24 cellular contexts compared by ENCODE assay signal in genomic region chr12:13288937-13289643, GRCh38.
DNase-seq lines count a peak whose midpoint lies in the region; ATAC-seq and TF ChIP-seq lines count a peak whose summit lies in the region.
"Had no signal": no experiment of that assay in that cellular context is flagged by ENCODE, and none has a peak within 500 bp of the region (broad histone marks: within the 10 kb centered on the region; RNA-seq: fewer than 3 reads in every experiment).

No MANE protein-coding gene starts in this region.

- no peak overlapping the region for H3K4me2 ChIP-seq in GM23248 (ENCODE audit: unreplicated experiment)

- no peak for ATAC-seq in GM18907 (IDR thresholded peaks at IDR 0.05; ENCODE audit: unreplicated experiment)
- ATAC-seq in HG03097 (IDR thresholded peaks at IDR 0.05; ENCODE audit: low FRiP score, unreplicated experiment), result no peak
- ATAC-seq: effector memory CD8-positive, alpha-beta T cell had no signal

- no peaks in the 10 kb centered on the region for H3K4me1 ChIP-seq in GM23248 (ENCODE audit: insufficient read depth)
- H3K4me1 ChIP-seq in esophagus squamous epithelium, result peaks cover 0 to 6% (median 0%) of the 10 kb centered on the region in 3 donors
- H3K4me1 ChIP-seq: foreskin keratinocyte, psoas muscle, vagina had no signal

- H3K9me2 ChIP-seq in GM23248 (ENCODE audit: insufficient read depth), result no peaks in the 10 kb centered on the region

- no peaks in the 10 kb centered on the region for H3K9me3 ChIP-seq in GM23248 (ENCODE audit: low read depth)
- no peaks in the 10 kb centered on the region for H3K9me3 ChIP-seq in esophagus squamous epithelium
- H3K9me3 ChIP-seq: neutrophil, psoas muscle, vagina had no signal

- no peak for TF ChIP-seq POLR2A in esophagus squamous epithelium (IDR thresholded peaks at IDR 0.05)

- no peak overlapping the region for H3K9ac ChIP-seq in GM23248

- no peaks in the 10 kb centered on the region for H3K36me3 ChIP-seq in GM23248 (ENCODE audit: low read depth)
- H3K36me3 ChIP-seq in esophagus squamous epithelium, result no peaks in the 10 kb centered on the region
- H3K36me3 ChIP-seq: neutrophil, vagina had no signal

- H2AFZ ChIP-seq in GM23248, result no peak overlapping the region

- no peaks in the 10 kb centered on the region for H3F3A ChIP-seq in GM23248 (ENCODE audit: insufficient read depth)

- H3K4me3 ChIP-seq in GM23248 (no peak overlapping the region), retinal pigment epithelial cell (ENCODE audit: low read length) (no peak overlapping the region), esophagus squamous epithelium (no peak overlapping the region)
- H3K4me3 ChIP-seq: psoas muscle, SK-N-MC, skin epidermis, vagina had no signal

- no peak for TF ChIP-seq CTCF in retinal pigment epithelial cell (conservative IDR thresholded peaks at IDR 0.05; ENCODE audit: low read depth, low read length)
- no peak for TF ChIP-seq CTCF in esophagus squamous epithelium (IDR thresholded peaks at IDR 0.05)

- in situ Hi-C loops in GM23248 (cut with MboI), result loop anchor here (25.0 kb wide), 1 partner anchor 373 kb away; no protein-coding TSS in a partner anchor

- H3K79me2 ChIP-seq in GM23248 (ENCODE audit: insufficient read depth), result no peaks in the 10 kb centered on the region

- DNase-seq in NCI-H2107 treated with DMSO at 0.1 percent for 48 hours (lab: John Stamatoyannopoulos, UW; ENCODE audit: unreplicated experiment), result peak; percentile 15
- DNase-seq in NCI-H2107 (lab: John Stamatoyannopoulos, UW), result no peak
- peak; percentile 17 for DNase-seq in GM23248
- DNase-seq in astrocyte of the hippocampus (ENCODE audit: low read depth, low spot score), result peak; percentile 24
- DNase-seq in retinal pigment epithelial cell (ENCODE audit: low read depth), result peak; percentile 8
- no peak for DNase-seq in esophagus squamous epithelium (lab: John Stamatoyannopoulos, UW)
- DNase-seq: activated CD4-positive, alpha-beta T cell treated with anti-CD3 and anti-CD28 coated beads, Interleukin-2, amount 50 U/mL, for 4 hours; activated naive CD4-positive, alpha-beta T cell treated with anti-CD3 and anti-CD28 coated beads, Interleukin-2, amount 50 U/mL, for 16 hours; AML-193; CD4-positive, alpha-beta T cell; cortex of kidney; effector memory CD8-positive, alpha-beta T cell; H7; NCI-H1436 treated with DMSO at 0.1 percent for 48 hours; NCI-H2171 treated with DMSO at 0.1 percent for 48 hours; NCI-H524 treated with DMSO at 0.1 percent for 48 hours had no signal

- intact Hi-C loops in esophagus squamous epithelium (cut with DNase I), result no loop called here

- H4K20me1 ChIP-seq in GM23248 (ENCODE audit: insufficient read depth), result no peaks in the 10 kb centered on the region

- 12 to 13% methylated on average over 11 of the region's 11 CpGs for whole genome bisulfite sequencing in GM23248 (ENCODE audit: low coverage in 1 of 2, low lambda C conversion rate in 2 of 2, missing lambda C conversion rate in 2 of 2), 2 experiments
- WGBS in esophagus squamous epithelium, 2 donors, result 50 to 59% methylated on average over 11 of the region's 11 CpGs

- H3K27me3 ChIP-seq in GM23248 (replicated peaks; ENCODE audit: insufficient read depth), result peaks cover 1% of the 10 kb centered on the region
- no peaks in the 10 kb centered on the region for H3K27me3 ChIP-seq in esophagus squamous epithelium
- H3K27me3 ChIP-seq: vagina had no signal

- H3K27ac ChIP-seq in GM23248 (no peak overlapping the region), esophagus squamous epithelium (no peak overlapping the region)
- H3K27ac ChIP-seq: foreskin keratinocyte, neutrophil, psoas muscle, SK-N-MC, vagina had no signal

Comparison
In these comparisons a context has a peak if more than half of its experiments do, and no peak if none do; other contexts are left out.
1. DNase-seq: peak in NCI-H2107 treated with DMSO at 0.1 percent for 48 hours (single experiment), GM23248 (single experiment), astrocyte of the hippocampus (single experiment) and retinal pigment epithelial cell (single experiment); none in NCI-H2107 (single experiment) and esophagus squamous epithelium (single experiment).